In genomic region chr2:127685410-127686110, GRCh38 we compare ENCODE assay signal across 14 cellular contexts. TPM values are rescaled to one million over a fixed set of nuclear protein-coding genes. Genes with fewer than 3 reads are reported as not detected.
"Had no signal": no experiment of that assay in that cellular context is flagged by ENCODE, and none has a peak within 500 bp of the region (broad histone marks: within the 10 kb centered on the region; RNA-seq: fewer than 3 reads in every experiment).

No MANE protein-coding gene starts in this region.

- H3K27ac Mint-ChIP-seq: activated CD4-positive, alpha-beta memory T cell treated with anti-CD3 and anti-CD28 coated beads for 36 hours; natural killer cell; T-helper 2 cell treated with Interferon-gamma antibody and Interleukin-4, amounts not matched to agents 5 μg/mL and 100 μg/mL, for 36 hours had no signal

- ATAC-seq: lower lobe of right lung, natural killer cell, psoas muscle had no signal

- H3K4me3 ChIP-seq: lower lobe of right lung, psoas muscle, tibial nerve had no signal

- H3K27me3 ChIP-seq: tibial nerve had no signal

- H3K9me3 ChIP-seq: psoas muscle had no signal

- H3K36me3 ChIP-seq: lower lobe of right lung, tibial nerve had no signal

- H3K4me3 Mint-ChIP-seq: activated CD4-positive, alpha-beta memory T cell treated with anti-CD3 and anti-CD28 coated beads for 36 hours; natural killer cell; T-helper 2 cell treated with Interferon-gamma antibody and Interleukin-4, amounts not matched to agents 5 μg/mL and 100 μg/mL, for 36 hours had no signal

- DNase-seq: activated CD4-positive, alpha-beta memory T cell treated with anti-CD3 and anti-CD28 coated beads for 36 hours; activated CD4-positive, CD25-positive, alpha-beta regulatory T cell treated with anti-CD3 and anti-CD28 coated beads, Interleukin-2, amount 50 U/mL, for 72 hours; activated naive CD4-positive, alpha-beta T cell; activated T-cell treated with anti-CD3 and anti-CD28 coated beads, Interleukin-2, amount 50 U/mL, for 48 hours; kidney glomerular epithelial cell; lower lobe of right lung; natural killer cell; psoas muscle; SIG-M5; stimulated activated CD4-positive, alpha-beta T cell treated with anti-CD3 and anti-CD28 coated beads, Interleukin-4, amount 100 ng/mL, for 24 hours had no signal

- H3K27ac ChIP-seq: lower lobe of right lung, psoas muscle had no signal

- H3K9me3 Mint-ChIP-seq: natural killer cell had no signal

RNA-seq across cellular contexts. Expression of gene GPR17, which starts 39.6 kb away (rescaled TPM):
- total RNA-seq: activated CD4-positive, alpha-beta memory T cell treated with anti-CD3 and anti-CD28 coated beads for 36 hours; endothelial cell of umbilical vein; natural killer cell; omental fat pad had no signal
